16 cellular contexts compared by ENCODE assay signal in the genomic region with DNA sequence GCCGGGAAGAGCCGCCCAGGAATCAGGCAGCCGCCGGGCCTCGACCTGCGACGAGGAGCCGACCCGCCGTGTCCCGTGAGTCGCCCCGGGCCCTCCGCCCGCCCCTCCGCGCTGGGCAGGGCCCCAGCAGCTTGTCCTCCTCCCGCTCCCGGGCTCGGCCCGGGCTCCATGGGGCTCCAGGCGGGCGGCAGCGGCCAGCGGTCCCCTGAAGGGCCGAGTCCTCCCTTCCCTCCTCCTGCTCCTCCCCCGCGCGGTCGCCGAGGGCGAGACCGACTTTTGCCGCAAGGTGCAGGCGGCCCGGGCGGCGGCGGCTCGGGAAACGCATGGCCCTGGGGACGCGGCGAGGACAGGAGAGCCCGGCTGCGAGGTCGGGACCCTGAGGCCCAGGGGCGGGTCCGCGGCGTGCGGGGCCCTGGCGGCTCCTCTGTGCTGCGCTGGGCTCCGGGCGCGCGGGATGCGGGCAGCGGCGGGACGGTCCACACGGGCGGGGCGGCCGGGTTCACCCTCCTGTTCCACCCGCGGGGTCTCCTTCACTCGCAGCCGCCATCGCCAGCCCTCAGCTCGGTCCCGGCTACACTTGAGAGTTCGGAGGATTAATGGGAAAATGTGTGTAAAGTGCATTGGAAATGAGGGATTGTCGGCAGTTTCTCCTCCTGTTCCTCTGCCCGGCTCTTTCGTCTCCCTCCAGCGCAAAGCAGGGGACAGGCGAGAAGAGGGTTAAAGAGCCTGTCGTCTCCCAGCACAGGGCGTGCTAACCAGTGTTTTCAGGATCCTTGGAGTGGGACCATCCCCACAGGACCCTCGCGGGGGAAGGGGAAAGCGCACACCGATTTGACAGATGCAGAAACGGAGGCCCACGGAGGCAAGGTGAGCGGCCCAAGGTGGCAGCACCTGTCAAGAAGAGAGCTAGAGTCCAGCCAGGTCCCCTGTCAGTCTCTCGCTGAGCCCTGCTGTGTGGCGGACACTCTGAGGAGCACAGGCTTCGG.
DNase-seq lines count a peak whose midpoint lies in the region; ATAC-seq and TF ChIP-seq lines count a peak whose summit lies in the region.
"Had no signal": no experiment of that assay in that cellular context is flagged by ENCODE, and none has a peak within 500 bp of the region (broad histone marks: within the 10 kb centered on the region; RNA-seq: fewer than 3 reads in every experiment).

No MANE protein-coding gene starts in this region.

- ATAC-seq in GM21786 (IDR thresholded peaks at IDR 0.05; ENCODE audit: unreplicated experiment) = no peak
- ATAC-seq: Panc1 had no signal

- H3K27ac ChIP-seq in iPS DF 6.9 (ENCODE audit: low read length) = no peak overlapping the region
- H3K27ac ChIP-seq: BLaER1, neutrophil had no signal

- peaks cover 45% of the 10 kb centered on the region for H3K27me3 ChIP-seq in iPS DF 6.9 (ENCODE audit: control insufficient read depth, insufficient read depth, low read length)
- H3K27me3 ChIP-seq: BLaER1 had no signal

- H3K4me3 ChIP-seq in astrocyte of the cerebellum (ENCODE audit: low read depth, low read length) = peak overlapping the region; percentile 10
- peak overlapping the region; percentile 37 for H3K4me3 ChIP-seq in iPS DF 6.9 (ENCODE audit: low read length)
- H3K4me3 ChIP-seq: BLaER1 had no signal

- no peaks in the 10 kb centered on the region for H3K36me3 ChIP-seq in iPS DF 6.9 (ENCODE audit: control insufficient read depth, insufficient read depth, low read length)
- H3K36me3 ChIP-seq: BLaER1, neutrophil had no signal

- H3K9me3 ChIP-seq in iPS DF 6.9 (ENCODE audit: control insufficient read depth, insufficient read depth, low read length) = no peaks in the 10 kb centered on the region

- TF ChIP-seq CTCF in GM10266 (IDR thresholded peaks at IDR 0.05; ENCODE audit: control insufficient read depth, insufficient read depth, low read depth, missing control alignments) (no peak), astrocyte of the cerebellum (IDR thresholded peaks at IDR 0.05; ENCODE audit: low read depth, low read length, missing control alignments) (no peak)

- in situ Hi-C loops in astrocyte of the cerebellum (cut with HindIII; ENCODE audit: low sequenced_read_pairs) = no loop called here

- peaks cover 1% of the 10 kb centered on the region; the same call in 1 of the 2 replicates for H3K4me1 ChIP-seq in iPS DF 6.9 (ENCODE audit: control insufficient read depth, insufficient read depth, low read length)
- H3K4me1 ChIP-seq: BLaER1 had no signal

- DNase-seq in GM10266 (ENCODE audit: extremely low spot score) (peak; percentile 18), astrocyte of the cerebellum (ENCODE audit: low read depth) (no peak), iPS DF 6.9 (ENCODE audit: low read depth, low spot score) (no peak), retina (peak; percentile 49), NCI-H69 (lab: John Stamatoyannopoulos, UW) (no peak), NCI-H187 treated with DMSO at 0.1 percent for 48 hours (lab: John Stamatoyannopoulos, UW) (no peak), NCI-H446 (lab: John Stamatoyannopoulos, UW) (no peak)
- DNase-seq: activated CD4-positive, alpha-beta T cell treated with anti-CD3 and anti-CD28 coated beads, Interleukin-2, amount 50 U/mL, for 48 hours; activated effector memory CD4-positive, alpha-beta T cell treated with anti-CD3 and anti-CD28 coated beads, Interleukin-2, amount 50 U/mL, for 16 hours; cerebellar nuclear complex; kidney; NCI-H2107 had no signal

- WGBS in iPS DF 6.9 (ENCODE audit: insufficient coverage, insufficient read length) = no CpG with 5 or more reads among the region's 91 CpGs

Comparison
In these comparisons a context has a peak if more than half of its experiments do, and no peak if none do; other contexts are left out.
1. DNase-seq: peak in GM10266 (single experiment) and retina (single experiment); none in astrocyte of the cerebellum (single experiment), iPS DF 6.9 (single experiment), NCI-H69 (single experiment), NCI-H187 treated with DMSO at 0.1 percent for 48 hours (single experiment) and NCI-H446 (0 of 2).